Comparison of ENCODE assay signal across 17 cellular contexts in genomic region chr1:6007318-6008083, GRCh38. TPM values are rescaled to one million over a fixed set of nuclear protein-coding genes. Genes with fewer than 3 reads are reported as not detected.
DNase-seq lines count a peak whose midpoint lies in the region; ATAC-seq and TF ChIP-seq lines count a peak whose summit lies in the region.
"Had no signal": no experiment of that assay in that cellular context is flagged by ENCODE, and none has a peak within 500 bp of the region (broad histone marks: within the 10 kb centered on the region; RNA-seq: fewer than 3 reads in every experiment).

No MANE protein-coding gene starts in this region.

- POLR2A ChIA-PET in CD8-positive, alpha-beta memory T cell (lab: Charles Lee): interaction anchor here (1.0 kb wide), 1 partner anchor 19 kb away, joined by 3 read pairs; no protein-coding TSS in a partner anchor
- POLR2A ChIA-PET in naive thymus-derived CD8-positive, alpha-beta T cell (lab: Charles Lee): no interaction called here

- H3K4me3 Mint-ChIP-seq in CD8-positive, alpha-beta memory T cell: peak overlapping the region in 3 of 7 donors; percentile 37 to 43 (median 41)
- peak overlapping the region in 2 of 10 donors; percentile 58 to 60 for H3K4me3 Mint-ChIP-seq in naive thymus-derived CD8-positive, alpha-beta T cell
- H3K4me3 Mint-ChIP-seq: stimulated activated naive B cell treated with anti-CD40 and anti-IgM and Interleukin-4, amounts not matched to agents 10 μg/mL and 1 μg/mL and 100 μg/mL, for 72 hours had no signal

- H3K4me3 ChIP-seq in CD8-positive, alpha-beta memory T cell (ENCODE audit: low read length): no peak overlapping the region
- H3K4me3 ChIP-seq in testis: peak overlapping the region in 1 of 2 donors; percentile 5
- H3K4me3 ChIP-seq: lung had no signal

- peak overlapping the region in 5 of 8 donors; percentile 7 to 69 (median 27) for H3K27ac Mint-ChIP-seq in CD8-positive, alpha-beta memory T cell
- peak overlapping the region in 4 of 10 donors; percentile 16 to 94 (median 51) for H3K27ac Mint-ChIP-seq in naive thymus-derived CD8-positive, alpha-beta T cell
- H3K27ac Mint-ChIP-seq: stimulated activated naive B cell treated with anti-CD40 and anti-IgM and Interleukin-4, amounts not matched to agents 10 μg/mL and 1 μg/mL and 100 μg/mL, for 72 hours had no signal

- peaks cover 0 to 19% (median 0%) of the 10 kb centered on the region in 3 donors for H3K36me3 Mint-ChIP-seq in CD8-positive, alpha-beta memory T cell
- H3K36me3 Mint-ChIP-seq in naive thymus-derived CD8-positive, alpha-beta T cell: no peaks in the 10 kb centered on the region
- H3K36me3 Mint-ChIP-seq: activated naive CD4-positive, alpha-beta T cell treated with anti-CD3 and anti-CD28 coated beads, Interleukin-2, amount 50 U/mL, for 72 hours had no signal

- peak; percentile 66 to 75 for ATAC-seq in naive thymus-derived CD8-positive, alpha-beta T cell
- no peak for ATAC-seq in HG03139 (IDR thresholded peaks at IDR 0.05; ENCODE audit: unreplicated experiment)
- ATAC-seq: stimulated activated naive B cell treated with anti-CD40 and anti-IgM and Interleukin-4, amounts not matched to agents 10 μg/mL and 1 μg/mL and 100 μg/mL, for 72 hours had no signal

- TF ChIP-seq CTCF in testis (IDR thresholded peaks at IDR 0.05): no peak

- TF ChIP-seq POLR2A in testis (IDR thresholded peaks at IDR 0.05): no peak

- no peaks in the 10 kb centered on the region for H3K27me3 Mint-ChIP-seq in CD8-positive, alpha-beta memory T cell
- H3K27me3 Mint-ChIP-seq in naive thymus-derived CD8-positive, alpha-beta T cell: no peaks in the 10 kb centered on the region
- H3K27me3 Mint-ChIP-seq: CD4-positive, CD25-positive, alpha-beta regulatory T cell; stimulated activated naive B cell treated with anti-CD40 and anti-IgM and Interleukin-4, amounts not matched to agents 10 μg/mL and 1 μg/mL and 100 μg/mL, for 72 hours had no signal

- H3K27me3 ChIP-seq in CD8-positive, alpha-beta memory T cell (ENCODE audit: insufficient read depth, low read length, poor library complexity, severe bottlenecking): no peaks in the 10 kb centered on the region
- no peaks in the 10 kb centered on the region for H3K27me3 ChIP-seq in testis

- peak in 1 of 5 donors; percentile 17 for DNase-seq in CD8-positive, alpha-beta memory T cell
- DNase-seq in NCI-H226 (peak; percentile 91), superior temporal gyrus (ENCODE audit: extremely low spot score) (no peak), activated gamma-delta T cell (lab: John Stamatoyannopoulos, UW) (no peak), testis (no peak)
- peak in 1 of 10 donors; percentile 33 for DNase-seq in naive thymus-derived CD8-positive, alpha-beta T cell
- DNase-seq: activated CD4-positive, CD25-positive, alpha-beta regulatory T cell; CD4-positive, CD25-positive, alpha-beta regulatory T cell; MV-4-11; NCI-H69; SHP77 treated with DMSO at 0.1 percent for 48 hours; stimulated activated CD4-positive, alpha-beta T cell treated with anti-CD3 and anti-CD28 coated beads, Interleukin-1b, Interleukin-23, amount 100 ng/mL, for 48 hours; stimulated activated naive B cell treated with anti-CD40 and anti-IgM and Interleukin-4, amounts not matched to agents 10 μg/mL and 1 μg/mL and 100 μg/mL, for 72 hours had no signal

- whole genome bisulfite sequencing in testis, 2 donors: 21 to 31% methylated on average over 23 to 25 of the region's 25 CpGs

- H3K4me1 Mint-ChIP-seq in CD8-positive, alpha-beta memory T cell: peaks cover 31 to 54% (median 42%) of the 10 kb centered on the region in 3 donors
- H3K4me1 Mint-ChIP-seq in naive thymus-derived CD8-positive, alpha-beta T cell: peaks cover 13 to 57% (median 32%) of the 10 kb centered on the region in 4 donors

- no peaks in the 10 kb centered on the region for H3K9me3 ChIP-seq in CD8-positive, alpha-beta memory T cell (ENCODE audit: low read length)
- H3K9me3 ChIP-seq in testis: no peaks in the 10 kb centered on the region

- H3K9me3 Mint-ChIP-seq in CD8-positive, alpha-beta memory T cell: no peaks in the 10 kb centered on the region
- no peaks in the 10 kb centered on the region for H3K9me3 Mint-ChIP-seq in naive thymus-derived CD8-positive, alpha-beta T cell
- H3K9me3 Mint-ChIP-seq: activated naive CD4-positive, alpha-beta T cell treated with anti-CD3 and anti-CD28 coated beads, Interleukin-2, amount 50 U/mL, for 72 hours; CD4-positive, CD25-positive, alpha-beta regulatory T cell; stimulated activated naive B cell treated with anti-CD40 and anti-IgM and Interleukin-4, amounts not matched to agents 10 μg/mL and 1 μg/mL and 100 μg/mL, for 72 hours had no signal

- CTCF ChIA-PET in CD8-positive, alpha-beta memory T cell (lab: Charles Lee): interaction anchor here (1.2 to 2.1 kb wide), 2 partner anchors 14 to 18 kb away, joined by 3 to 7 read pairs; partner anchors contain the start of gene NPHP4

- no peaks in the 10 kb centered on the region for H3K36me3 ChIP-seq in CD8-positive, alpha-beta memory T cell (ENCODE audit: insufficient read depth, low read length)
- H3K36me3 ChIP-seq in testis (ENCODE audit: low read depth, missing control alignments): no peaks in the 10 kb centered on the region

- no peak overlapping the region for H3K27ac ChIP-seq in CD8-positive, alpha-beta memory T cell (ENCODE audit: low read depth, low read length)
- H3K27ac ChIP-seq in cingulate gyrus (ENCODE audit: low read depth, low read length) (peak overlapping the region; percentile 69), testis (no peak overlapping the region)

- intact Hi-C loops in testis (cut with DNase I; ENCODE audit: low total_unique reads): no loop called here

- peaks cover 4% of the 10 kb centered on the region for H3K4me1 ChIP-seq in CD8-positive, alpha-beta memory T cell (ENCODE audit: insufficient read depth, low read length)
- H3K4me1 ChIP-seq in testis: peaks cover 7% of the 10 kb centered on the region

RNA-seq across cellular contexts. Expression of gene NPHP4, which starts 15.3 kb away (rescaled TPM):
- 10 to 100 TPM; 11.2 to 11.5 TPM for total RNA-seq in CD8-positive, alpha-beta memory T cell
- 1.2 TPM for polyA plus RNA-seq in CD8-positive, alpha-beta memory T cell
- total RNA-seq in naive thymus-derived CD8-positive, alpha-beta T cell: 1 to 10 TPM; 6.2 to 6.3 TPM
- under 1 TPM; 0.14 to 0.97 (median 0.22) TPM for polyA plus RNA-seq in naive thymus-derived CD8-positive, alpha-beta T cell
- total RNA-seq in testis: 10 to 100 TPM; 49.4 to 65.9 TPM
- 26.3 TPM for polyA plus RNA-seq in testis (ENCODE audit: insufficient read depth, low read depth, low replicate concordance)

RNA-seq across cellular contexts. Expression of gene KCNAB2, which starts 38.2 kb away (rescaled TPM):
- total RNA-seq in CD8-positive, alpha-beta memory T cell: 100 to 1,000 TPM; 171 TPM
- 52.6 TPM for polyA plus RNA-seq in CD8-positive, alpha-beta memory T cell
- 100 to 1,000 TPM; 189 to 190 TPM for total RNA-seq in naive thymus-derived CD8-positive, alpha-beta T cell
- polyA plus RNA-seq in naive thymus-derived CD8-positive, alpha-beta T cell: 10 to 100 TPM; 17.8 to 46.6 (median 21.4) TPM
- total RNA-seq in testis: 1 to 10 TPM; 9.0 to 9.3 TPM
- polyA plus RNA-seq in testis (ENCODE audit: insufficient read depth, low read depth, low replicate concordance): 9.8 TPM

Comparison
In these comparisons a context has a peak if more than half of its experiments do, and no peak if none do; other contexts are left out.
1. RNA of gene NPHP4, which starts 15.3 kb away (total RNA-seq): 49.4 to 65.9 TPM in testis; 11.2 to 11.5 TPM in CD8-positive, alpha-beta memory T cell and 6.2 to 6.3 TPM in naive thymus-derived CD8-positive, alpha-beta T cell; every median in the first group is over 4 times any median in the second.
2. RNA of gene KCNAB2, which starts 38.2 kb away (total RNA-seq): 189 to 190 TPM in naive thymus-derived CD8-positive, alpha-beta T cell and 171 TPM in CD8-positive, alpha-beta memory T cell; 9.0 to 9.3 TPM in testis; every median in the first group is over 10 times any median in the second.